In the genomic region with DNA sequence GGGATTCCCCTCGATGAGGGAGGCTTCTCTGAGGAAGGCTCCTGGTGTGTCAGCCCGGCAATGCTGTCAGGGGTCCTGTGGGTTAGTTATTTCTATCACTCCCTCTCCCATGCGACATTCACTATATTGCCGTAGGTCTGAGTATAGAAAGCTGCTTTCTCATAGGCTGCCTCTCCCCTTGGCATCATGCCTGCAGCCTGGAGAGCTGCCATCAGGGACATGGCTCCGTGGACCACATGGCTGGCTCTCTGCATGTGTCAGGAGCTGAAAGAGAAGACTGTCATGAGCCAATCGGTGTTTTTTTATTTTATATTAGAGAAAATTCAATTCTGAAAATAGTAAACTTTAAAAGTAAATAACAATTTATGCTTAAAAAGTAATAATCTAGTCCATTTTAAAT, we compare ENCODE assay signal across 17 cellular contexts.
DNase-seq lines count a peak whose midpoint lies in the region; ATAC-seq and TF ChIP-seq lines count a peak whose summit lies in the region.
"Had no signal": no experiment of that assay in that cellular context is flagged by ENCODE, and none has a peak within 500 bp of the region (broad histone marks: within the 10 kb centered on the region; RNA-seq: fewer than 3 reads in every experiment).

No MANE protein-coding gene starts in this region.

- H3K27me3 ChIP-seq in dorsolateral prefrontal cortex = no peaks in the 10 kb centered on the region
- H3K27me3 ChIP-seq: Peyer's patch, vagina had no signal

- no peak for ATAC-seq in left colon
- ATAC-seq: activated T-helper 17 cell treated with anti-CD3 and anti-CD28 coated beads, Interleukin-2, amount 50 U/mL, for 72 hours; GM12878 had no signal

- intact Hi-C loops in dorsolateral prefrontal cortex (cut with DNase I) = no loop called here
- intact Hi-C loops in left colon (cut with DNase I, micrococcal nuclease) = loop anchor here in 1 of 2 donors (2.0 kb wide), 1 partner anchor 36 kb away; no protein-coding TSS in a partner anchor

- peak overlapping the region in 39 of 59 donors; percentile 0 to 83 (median 39) for H3K27ac ChIP-seq in dorsolateral prefrontal cortex
- H3K27ac ChIP-seq: Peyer's patch, vagina had no signal

- peak overlapping the region in 45 of 59 donors; percentile 0 to 52 (median 31) for H3K4me3 ChIP-seq in dorsolateral prefrontal cortex
- H3K4me3 ChIP-seq: GM12878, Peyer's patch, vagina had no signal

- DNase-seq in NCI-H748 (lab: John Stamatoyannopoulos, UW; ENCODE audit: unreplicated experiment) (peak; percentile 45), NCI-H748 treated with DMSO at 0.1 percent for 48 hours (lab: John Stamatoyannopoulos, UW) (no peak), NCI-H446 treated with DMSO at 0.1 percent for 48 hours (lab: John Stamatoyannopoulos, UW) (peak; percentile 72), dorsolateral prefrontal cortex (peak; percentile 65 to 90 (median 76)), retina (peak; percentile 36), left colon (no peak), NCI-H1417 treated with DMSO at 0.1 percent for 48 hours (lab: John Stamatoyannopoulos, UW) (no peak), KG1 (lab: John Stamatoyannopoulos, UW) (no peak)
- DNase-seq: CD8-positive, alpha-beta memory T cell; KBM-7; NCI-H146; NCI-H82; Peyer's patch; T-helper 1 cell had no signal

- no peak for TF ChIP-seq CTCF in dorsolateral prefrontal cortex (IDR thresholded peaks at IDR 0.05 in 54 of 56, conservative IDR thresholded peaks at IDR 0.05 in 2 of 56; ENCODE audit: low read depth in 1 of 56, partially characterized antibody in 56 of 56)

Comparison
In these comparisons a context has a peak if more than half of its experiments do, and no peak if none do; other contexts are left out.
1. DNase-seq: peak in NCI-H748 (single experiment), NCI-H446 treated with DMSO at 0.1 percent for 48 hours (single experiment), dorsolateral prefrontal cortex (10 of 10) and retina (single experiment); none in NCI-H748 treated with DMSO at 0.1 percent for 48 hours (single experiment), left colon (0 of 2), NCI-H1417 treated with DMSO at 0.1 percent for 48 hours (single experiment) and KG1 (single experiment).